14 cellular contexts compared by ENCODE assay signal in the genomic region with DNA sequence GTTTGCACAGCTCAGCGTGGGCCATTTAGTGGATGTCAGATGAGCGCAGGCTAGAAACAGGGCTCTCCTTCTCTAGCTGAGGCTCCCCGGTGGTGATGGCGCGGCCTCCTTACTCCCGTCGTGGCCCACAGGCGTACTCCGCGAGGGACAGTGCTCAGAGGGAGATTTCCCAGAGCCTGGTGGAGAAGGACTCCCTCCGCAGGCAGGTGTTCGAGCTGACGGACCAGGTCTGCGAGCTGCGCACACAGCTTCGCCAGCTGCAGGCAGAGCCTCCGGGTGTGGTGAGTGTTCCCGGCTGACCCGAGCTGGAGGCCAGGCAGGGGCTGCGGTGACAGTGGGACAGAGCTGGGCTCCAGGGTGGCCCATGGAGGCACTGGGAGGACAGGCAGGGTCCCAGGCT. TPM values are rescaled to one million over a fixed set of nuclear protein-coding genes. Genes with fewer than 3 reads are reported as not detected.
"Had no signal": no experiment of that assay in that cellular context is flagged by ENCODE, and none has a peak within 500 bp of the region (broad histone marks: within the 10 kb centered on the region; RNA-seq: fewer than 3 reads in every experiment).

No MANE protein-coding gene starts in this region.

- H3K27me3 ChIP-seq: ovary, uterus had no signal

- H3K4me1 ChIP-seq: uterus had no signal

- H3K4me3 ChIP-seq: ovary, stomach, uterus had no signal

- H3K27ac ChIP-seq: ovary, stomach, thoracic aorta, uterus had no signal

- H3K36me3 ChIP-seq: left ventricle myocardium inferior, ovary, stomach, thoracic aorta, uterus had no signal

- H3K9me3 ChIP-seq: left ventricle myocardium inferior, ovary, stomach, thoracic aorta, uterus had no signal

- DNase-seq: activated CD4-positive, alpha-beta T cell treated with anti-CD3 and anti-CD28 coated beads, Interleukin-2, amount 10 ng/mL, durations not matched to agents 7 days and 5 days; activated CD4-positive, CD25-positive, alpha-beta regulatory T cell; activated CD8-positive, alpha-beta memory T cell treated with anti-CD3 and anti-CD28 coated beads for 24 hours; activated naive CD4-positive, alpha-beta T cell treated with anti-CD3 and anti-CD28 coated beads, Interleukin-2, amount 10 ng/mL, durations not matched to agents 7 days and 5 days; erythroblast; foreskin fibroblast; kidney; left ventricle myocardium inferior; ovary; stimulated activated CD4-positive, alpha-beta T cell treated with anti-CD3 and anti-CD28 coated beads, Interleukin-15, amount 100 ng/mL, for 24 hours; stimulated activated CD4-positive, alpha-beta T cell treated with anti-CD3 and anti-CD28 coated beads, Interleukin-4, amount 100 ng/mL, for 4 hours; stomach; uterus had no signal

RNA-seq across cellular contexts. Expression of a gene that starts 21.4 kb away (rescaled TPM):
- total RNA-seq: activated CD4-positive, alpha-beta T cell treated with anti-CD3 and anti-CD28 coated beads, Interleukin-2, amount 10 ng/mL, durations not matched to agents 7 days and 5 days; thoracic aorta had no signal
